8 cellular contexts compared by ENCODE assay signal in the genomic region with DNA sequence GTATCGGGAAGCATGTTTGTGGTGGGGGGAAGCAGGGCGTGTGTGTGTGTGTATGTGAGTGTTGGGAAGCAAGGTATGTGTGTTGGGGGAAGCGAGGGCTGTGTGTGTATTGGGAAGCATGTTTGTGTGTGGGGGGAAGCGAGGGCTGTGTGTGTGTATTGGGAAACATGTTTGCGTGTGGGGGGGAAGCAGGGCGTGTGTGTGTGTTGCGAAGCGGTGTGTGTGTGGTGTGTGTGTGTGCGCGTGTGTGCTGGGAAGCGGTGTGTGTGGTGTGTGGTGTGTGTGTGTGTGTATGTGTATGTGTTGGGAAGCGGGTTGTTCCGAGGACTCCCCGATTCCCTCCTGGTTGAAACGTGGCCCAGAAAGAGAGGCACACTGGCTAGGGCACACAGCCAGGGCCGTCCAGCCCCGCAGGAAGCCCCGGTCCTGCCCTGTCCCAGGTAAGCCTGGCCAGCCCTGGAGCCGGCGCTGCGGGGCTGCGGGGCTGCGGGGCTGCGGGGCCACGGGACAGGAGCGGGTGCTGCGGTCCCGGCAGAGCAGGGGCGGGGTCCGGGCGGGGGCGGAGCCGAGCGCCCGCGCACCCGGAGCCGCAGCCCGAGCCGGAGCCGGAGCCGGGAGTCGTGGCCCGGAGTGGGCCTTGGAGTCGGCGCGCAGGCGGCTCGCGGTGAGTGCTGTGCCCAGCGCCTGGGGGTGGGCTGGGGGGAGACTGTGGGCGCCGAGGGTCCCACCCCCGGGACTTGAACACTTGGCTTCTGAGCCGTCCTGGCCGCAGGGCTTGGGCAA. TPM values are rescaled to one million over a fixed set of nuclear protein-coding genes. Genes with fewer than 3 reads are reported as not detected.
DNase-seq lines count a peak whose midpoint lies in the region; TF ChIP-seq lines count a peak whose summit lies in the region.

A gene (plus strand): TSS at position 608 of the 783 bp plus-strand sequence. CDS start 5,890 bp downstream, outside the sequence.

- no peaks in the 10 kb centered on the region for H3K79me2 ChIP-seq in OCI-LY3 (ENCODE audit: low read length)

- H3K9ac ChIP-seq in OCI-LY3 (ENCODE audit: low read length): peak within 1 kb of the TSS; percentile 49
- H3K9ac ChIP-seq in mucosa of stomach (ENCODE audit: low read length): peak within 1 kb of the TSS; percentile 47

- peaks cover 37% of the 10 kb centered on the region for H3K4me1 ChIP-seq in OCI-LY3 (ENCODE audit: low read length)
- peaks cover 28% of the 10 kb centered on the region for H3K4me1 ChIP-seq in mucosa of stomach (ENCODE audit: control insufficient read depth, insufficient read depth, low read length)

- no peaks in the 10 kb centered on the region for H4K20me1 ChIP-seq in OCI-LY3 (ENCODE audit: insufficient read depth, low read length)

- H3K36me3 ChIP-seq in OCI-LY3 (replicated peaks; ENCODE audit: low read depth, low read length) (no peaks in the 10 kb centered on the region), mucosa of stomach (ENCODE audit: control insufficient read depth, insufficient read depth, low read length) (no peaks in the 10 kb centered on the region)

- H3K4me3 ChIP-seq in GM08714 (ENCODE audit: low read length) (peak within 1 kb of the TSS; percentile 77), OCI-LY3 (ENCODE audit: low read length) (peak within 1 kb of the TSS; percentile 74), mucosa of stomach (ENCODE audit: low read length) (no peak within 1 kb of the TSS)

- no peak for TF ChIP-seq CTCF in OCI-LY3 (IDR thresholded peaks at IDR 0.05; ENCODE audit: low read depth, low read length)

- no peak within 1 kb of the TSS for H2AFZ ChIP-seq in OCI-LY3 (ENCODE audit: low read depth, low read length)

- H3K4me2 ChIP-seq in OCI-LY3 (ENCODE audit: low read length): peak within 1 kb of the TSS; percentile 64

- H3K27ac ChIP-seq in OCI-LY3 (ENCODE audit: low read length): no peak within 1 kb of the TSS

- H3K9me3 ChIP-seq in OCI-LY3 (ENCODE audit: insufficient read depth, low read length) (no peaks in the 10 kb centered on the region), mucosa of stomach (ENCODE audit: control insufficient read depth, low read length) (no peaks in the 10 kb centered on the region)

- DNase-seq in dermis blood vessel endothelial cell (peak; percentile 23), GDM1 (lab: John Stamatoyannopoulos, UW) (no peak), COR-L47 (lab: John Stamatoyannopoulos, UW) (no peak), anterior cingulate cortex (lab: John Stamatoyannopoulos, UW) (no peak), NCI-H2081 (lab: John Stamatoyannopoulos, UW) (no peak)

- H3K27me3 ChIP-seq in OCI-LY3 (ENCODE audit: low read depth, low read length): no peaks in the 10 kb centered on the region
- H3K27me3 ChIP-seq in mucosa of stomach (ENCODE audit: control insufficient read depth, insufficient read depth, low read length): peaks cover 13% of the 10 kb centered on the region

RNA-seq across cellular contexts. Expression of the gene that starts here (rescaled TPM):
- total RNA-seq in dermis blood vessel endothelial cell: 0.51 and 1.6 TPM in 2 replicates
